ENCODE assay signal across 19 cellular contexts in the genomic region with DNA sequence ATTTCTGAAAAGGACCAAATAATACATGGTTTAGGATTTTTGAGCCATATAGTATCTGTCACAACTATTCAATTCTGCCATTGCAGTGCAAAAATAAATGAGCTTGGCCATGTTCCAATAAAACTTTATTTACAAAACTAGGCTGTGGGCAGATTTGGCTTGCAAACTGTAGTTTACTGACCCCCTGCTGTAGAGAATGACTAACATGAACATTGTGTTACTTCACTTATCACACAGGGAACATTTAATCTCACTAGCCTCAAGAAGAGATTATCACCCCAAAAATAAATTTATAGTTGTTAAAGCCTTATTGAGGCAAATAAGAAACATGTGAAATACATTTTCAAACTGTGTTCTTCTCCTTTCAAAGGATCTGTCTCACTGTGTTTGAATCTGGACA.
"Had no signal": no experiment of that assay in that cellular context is flagged by ENCODE, and none has a peak within 500 bp of the region (broad histone marks: within the 10 kb centered on the region; RNA-seq: fewer than 3 reads in every experiment).

No MANE protein-coding gene starts in this region.

- H3K27me3 ChIP-seq: brain microvascular endothelial cell, right lobe of liver, suprapubic skin had no signal

- H3K4me3 Mint-ChIP-seq: activated CD4-positive, alpha-beta memory T cell treated with anti-CD3 and anti-CD28 coated beads, Interleukin-2, amount 10 ng/mL, durations not matched to agents 7 days and 5 days; activated naive CD4-positive, alpha-beta T cell treated with anti-CD3 and anti-CD28 coated beads, Interleukin-2, amount 50 U/mL, for 24 hours; immature natural killer cell; mesothelial cell of epicardium; nephron progenitor cell; type B pancreatic cell; WTC11 had no signal

- DNase-seq: activated CD4-positive, alpha-beta memory T cell treated with anti-CD3 and anti-CD28 coated beads, Interleukin-2, amount 10 ng/mL, durations not matched to agents 7 days and 5 days; activated CD4-positive, alpha-beta T cell treated with anti-CD3 and anti-CD28 coated beads for 4 hours; activated effector memory CD4-positive, alpha-beta T cell treated with anti-CD3 and anti-CD28 coated beads, Interleukin-2, amount 50 U/mL, for 16 hours; activated T-cell treated with anti-CD3 and anti-CD28 coated beads, Interleukin-2, amount 50 U/mL, for 48 hours; brain microvascular endothelial cell; effector CD8-positive, alpha-beta T cell; foreskin melanocyte; immature natural killer cell; lower lobe of right lung; nephron progenitor cell; right lobe of liver; stimulated activated naive CD8-positive, alpha-beta T cell treated with anti-CD3 and anti-CD28 coated beads, Interleukin-15, Interleukin-2, amounts not matched to agents 100 U/mL and 50 U/mL, for 24 hours had no signal

- ATAC-seq: lower lobe of right lung; right lobe of liver; stimulated activated naive CD8-positive, alpha-beta T cell treated with anti-CD3 and anti-CD28 coated beads, Interleukin-15, Interleukin-2, amounts not matched to agents 100 U/mL and 50 U/mL, for 24 hours had no signal

- H3K9me3 ChIP-seq: lower lobe of right lung, right lobe of liver, suprapubic skin had no signal

- H3K4me1 ChIP-seq: lower lobe of right lung, right lobe of liver had no signal

- H3K36me3 Mint-ChIP-seq: activated naive CD4-positive, alpha-beta T cell treated with anti-CD3 and anti-CD28 coated beads, Interleukin-2, amount 50 U/mL, for 24 hours; immature natural killer cell; mesothelial cell of epicardium; type B pancreatic cell had no signal

- H3K27ac Mint-ChIP-seq: activated CD4-positive, alpha-beta memory T cell treated with anti-CD3 and anti-CD28 coated beads, Interleukin-2, amount 10 ng/mL, durations not matched to agents 7 days and 5 days; activated naive CD4-positive, alpha-beta T cell treated with anti-CD3 and anti-CD28 coated beads, Interleukin-2, amount 50 U/mL, for 24 hours; immature natural killer cell; mesothelial cell of epicardium; nephron progenitor cell; progenitor cell of endocrine pancreas; type B pancreatic cell had no signal

- H3K27me3 Mint-ChIP-seq: activated CD4-positive, alpha-beta memory T cell treated with anti-CD3 and anti-CD28 coated beads, Interleukin-2, amount 10 ng/mL, durations not matched to agents 7 days and 5 days; activated naive CD4-positive, alpha-beta T cell treated with anti-CD3 and anti-CD28 coated beads, Interleukin-2, amount 50 U/mL, for 24 hours; progenitor cell of endocrine pancreas; type B pancreatic cell had no signal

- H3K4me1 Mint-ChIP-seq: activated CD4-positive, alpha-beta memory T cell treated with anti-CD3 and anti-CD28 coated beads, Interleukin-2, amount 10 ng/mL, durations not matched to agents 7 days and 5 days; activated naive CD4-positive, alpha-beta T cell treated with anti-CD3 and anti-CD28 coated beads, Interleukin-2, amount 50 U/mL, for 24 hours; immature natural killer cell; mesothelial cell of epicardium had no signal

- H3K4me3 ChIP-seq: lower lobe of right lung, right lobe of liver, smooth muscle cell, suprapubic skin had no signal

- H3K27ac ChIP-seq: brain microvascular endothelial cell, lower lobe of right lung, right lobe of liver had no signal

- H3K9me3 Mint-ChIP-seq: activated naive CD4-positive, alpha-beta T cell treated with anti-CD3 and anti-CD28 coated beads, Interleukin-2, amount 50 U/mL, for 24 hours; mesothelial cell of epicardium; nephron progenitor cell; type B pancreatic cell had no signal
